In the genomic region with DNA sequence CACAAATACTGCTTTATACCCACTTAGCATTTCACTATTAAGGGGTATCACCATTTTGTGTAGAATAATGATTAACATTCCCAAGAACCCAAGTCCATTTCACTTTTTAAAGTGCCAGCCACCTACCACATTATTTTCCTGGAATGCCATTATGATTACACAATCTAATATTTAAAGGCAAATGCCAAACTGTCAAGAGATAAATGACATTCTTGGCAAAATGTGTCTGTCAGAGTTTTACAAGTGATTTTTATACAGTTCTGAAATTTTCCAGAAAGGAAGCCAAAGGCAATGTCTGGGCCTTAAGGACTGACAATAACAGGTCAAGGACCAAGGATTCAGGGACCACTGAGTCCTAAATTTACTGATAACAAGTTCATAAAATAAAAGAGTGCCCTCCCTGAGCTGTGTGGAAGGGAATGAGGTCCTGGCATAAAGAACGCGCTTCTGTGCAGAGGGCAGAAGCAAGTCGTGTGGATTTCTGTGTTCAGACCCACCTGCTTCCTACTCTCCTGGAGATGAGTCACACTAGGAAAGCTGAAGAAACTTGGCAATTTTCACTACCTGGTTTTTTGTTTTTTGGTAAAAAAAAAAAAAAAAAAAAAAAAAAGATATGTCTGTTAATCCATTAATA, we compare ENCODE assay signal across 27 cellular contexts.
DNase-seq lines count a peak whose midpoint lies in the region; ATAC-seq, FAIRE-seq and TF ChIP-seq lines count a peak whose summit lies in the region.
"Had no signal": no experiment of that assay in that cellular context is flagged by ENCODE, and none has a peak within 500 bp of the region (broad histone marks: within the 10 kb centered on the region; RNA-seq: fewer than 3 reads in every experiment).

No MANE protein-coding gene starts in this region.

- CTCF ChIA-PET in Calu3 (lab: Charles Lee) = interaction anchor here (0.6 to 1.3 kb wide), 4 partner anchors 63 to 229 kb away, joined by 3 to 9 read pairs (median 4); no protein-coding TSS in a partner anchor
- CTCF ChIA-PET in WTC11 (lab: Charles Lee) = interaction anchor here (0.6 to 1.3 kb wide), 5 partner anchors 15 to 1032 kb away, joined by 3 to 5 read pairs (median 3); no protein-coding TSS in a partner anchor

- H3K36me3 Mint-ChIP-seq in Calu3 (ENCODE audit: insufficient read depth, unreplicated experiment) = peaks cover 15% of the 10 kb centered on the region
- peaks cover 3% of the 10 kb centered on the region; the same call in 1 of the 2 replicates for H3K36me3 Mint-ChIP-seq in WTC11
- H3K36me3 Mint-ChIP-seq: activated naive CD8-positive, alpha-beta T cell treated with anti-CD3 and anti-CD28 coated beads for 36 hours had no signal

- H3K4me1 Mint-ChIP-seq in Calu3 (ENCODE audit: low read depth, unreplicated experiment) (peaks cover 21% of the 10 kb centered on the region), WTC11 (peaks cover 28% of the 10 kb centered on the region)

- ATAC-seq in WTC11 (no peak), left cardiac atrium (peak; percentile 38 to 66), pancreas (peak; percentile 76 to 83 (median 79)), upper lobe of right lung (no peak)
- ATAC-seq: activated CD8-positive, alpha-beta T cell treated with anti-CD3 and anti-CD28 coated beads, Interleukin-2, amount 10 ng/mL, durations not matched to agents 7 days and 5 days; activated T-cell treated with anti-CD3 and anti-CD28 coated beads, Interleukin-2, amount 50 U/mL, for 4 hours had no signal

- 18% methylated on average over 3 of the region's 3 CpGs for WGBS in pancreas, 2 donors

- H3K4me3 Mint-ChIP-seq in Calu3 (ENCODE audit: low read depth, unreplicated experiment) (no peak overlapping the region), WTC11 (no peak overlapping the region)
- H3K4me3 Mint-ChIP-seq: activated CD8-positive, alpha-beta T cell treated with anti-CD3 and anti-CD28 coated beads, Interleukin-2, amount 10 ng/mL, durations not matched to agents 7 days and 5 days; activated naive CD8-positive, alpha-beta T cell treated with anti-CD3 and anti-CD28 coated beads for 36 hours; activated T-cell treated with anti-CD3 and anti-CD28 coated beads, Interleukin-2, amount 50 U/mL, for 4 hours; CD4-positive, CD25-positive, alpha-beta regulatory T cell had no signal

- H3K36me3 ChIP-seq in pancreas = no peaks in the 10 kb centered on the region
- no peaks in the 10 kb centered on the region for H3K36me3 ChIP-seq in upper lobe of right lung
- H3K36me3 ChIP-seq: Peyer's patch, vagina had no signal

- H3K27ac ChIP-seq in pancreas (peak overlapping the region in 3 of 4 donors; percentile 30 to 63 (median 62)), upper lobe of right lung (no peak overlapping the region)
- H3K27ac ChIP-seq: brain microvascular endothelial cell, HL-60, Peyer's patch, SK-N-MC, vagina had no signal

- no peaks in the 10 kb centered on the region for H3K27me3 Mint-ChIP-seq in Calu3 (ENCODE audit: unreplicated experiment)
- H3K27me3 Mint-ChIP-seq in WTC11 (ENCODE audit: low read depth) = no peaks in the 10 kb centered on the region
- H3K27me3 Mint-ChIP-seq: activated naive CD8-positive, alpha-beta T cell treated with anti-CD3 and anti-CD28 coated beads for 36 hours; CD4-positive, CD25-positive, alpha-beta regulatory T cell had no signal

- H3K27ac Mint-ChIP-seq in Calu3 (ENCODE audit: unreplicated experiment) (peak overlapping the region; percentile 42), WTC11 (0 out of 2 replicates have a peak overlapping the region, but pooled peaks have one; percentile 28)
- H3K27ac Mint-ChIP-seq: activated CD8-positive, alpha-beta T cell treated with anti-CD3 and anti-CD28 coated beads, Interleukin-2, amount 10 ng/mL, durations not matched to agents 7 days and 5 days; activated naive CD8-positive, alpha-beta T cell treated with anti-CD3 and anti-CD28 coated beads for 36 hours; CD4-positive, CD25-positive, alpha-beta regulatory T cell had no signal

- H3K4me1 ChIP-seq in pancreas = peaks cover 31 to 45% (median 37%) of the 10 kb centered on the region in 3 donors
- H3K4me1 ChIP-seq in upper lobe of right lung = peaks cover 14% of the 10 kb centered on the region
- H3K4me1 ChIP-seq: Peyer's patch had no signal

- no peak for FAIRE-seq in pancreas (lab: Jason Lieb, UNC)
- FAIRE-seq: small intestine had no signal

- H3K9me3 Mint-ChIP-seq in Calu3 (ENCODE audit: low read depth, unreplicated experiment) (no peaks in the 10 kb centered on the region), WTC11 (no peaks in the 10 kb centered on the region)
- H3K9me3 Mint-ChIP-seq: activated naive CD8-positive, alpha-beta T cell treated with anti-CD3 and anti-CD28 coated beads for 36 hours; activated T-cell treated with anti-CD3 and anti-CD28 coated beads, Interleukin-2, amount 50 U/mL, for 4 hours; CD4-positive, CD25-positive, alpha-beta regulatory T cell had no signal

- DNase-seq in Calu3 = no peak
- DNase-seq in WTC11 (ENCODE audit: low spot score) = no peak
- no peak for DNase-seq in left cardiac atrium
- DNase-seq in pancreas = peak in 1 of 6 donors; percentile 57
- DNase-seq in stimulated activated CD4-positive, alpha-beta T cell treated with anti-CD3 and anti-CD28 coated beads, Interleukin-2, amount 100 ng/mL, for 48 hours = no peak
- DNase-seq in NCI-H2081 (lab: John Stamatoyannopoulos, UW) = no peak
- no peak for DNase-seq in mesenteric fat pad (ENCODE audit: low spot score)
- DNase-seq in upper lobe of right lung = no peak
- DNase-seq: activated CD8-positive, alpha-beta T cell treated with anti-CD3 and anti-CD28 coated beads, Interleukin-2, amount 10 ng/mL, durations not matched to agents 7 days and 5 days; activated naive CD8-positive, alpha-beta T cell treated with anti-CD3 and anti-CD28 coated beads for 36 hours; activated T-cell treated with anti-CD3 and anti-CD28 coated beads, Interleukin-2, amount 50 U/mL, for 4 hours; brain microvascular endothelial cell; CD4-positive, CD25-positive, alpha-beta regulatory T cell; DMS153; foreskin fibroblast; KBM-7; MV-4-11; NCI-H1930; NCI-H446 treated with DMSO at 0.1 percent for 48 hours; Peyer's patch; small intestine; stimulated activated CD4-positive, alpha-beta T cell treated with anti-CD3 and anti-CD28 coated beads, Interleukin-4, amount 100 ng/mL, for 24 hours; stomach; T-helper 9 cell had no signal

- intact Hi-C loops in Calu3 (cut with micrococcal nuclease; ENCODE audit: unreplicated experiment) (loop anchor here (5.0 kb wide), 1 partner anchor 34 kb away; no protein-coding TSS in a partner anchor), left cardiac atrium (cut with DNase I) (no loop called here), pancreas (cut with DNase I) (no loop called here), upper lobe of right lung (cut with DNase I) (no loop called here)

- H3K4me3 ChIP-seq in pancreas (no peak overlapping the region), upper lobe of right lung (no peak overlapping the region)
- H3K4me3 ChIP-seq: Peyer's patch, SK-N-MC, stomach, vagina had no signal

- H3K9me3 ChIP-seq in pancreas (no peaks in the 10 kb centered on the region), upper lobe of right lung (no peaks in the 10 kb centered on the region)
- H3K9me3 ChIP-seq: Peyer's patch, stomach, vagina had no signal

- TF ChIP-seq CTCF in Calu3 (IDR thresholded peaks at IDR 0.05; ENCODE audit: unreplicated experiment) (no peak), WTC11 (IDR thresholded peaks at IDR 0.05) (no peak), pancreas (IDR thresholded peaks at IDR 0.05) (no peak), upper lobe of right lung (IDR thresholded peaks at IDR 0.05) (no peak)

- POLR2A ChIA-PET in WTC11 (lab: Charles Lee) = interaction anchor here (0.6 kb wide), 1 partner anchor 35 kb away, joined by 3 read pairs; no protein-coding TSS in a partner anchor

- no TSS peak for BruUV-seq in Calu3 (replicated peaks; lab: Mats Ljungman, UMichigan)

- H3K27me3 ChIP-seq in pancreas (no peaks in the 10 kb centered on the region), upper lobe of right lung (no peaks in the 10 kb centered on the region)
- H3K27me3 ChIP-seq: brain microvascular endothelial cell, Peyer's patch, stomach, vagina had no signal

TF ChIP-seq in WTC11, 78 proteins besides CTCF, POLR2A, EP300 and RAD21 (continues in another document):
- TF ChIP-seq, protein P1, sequence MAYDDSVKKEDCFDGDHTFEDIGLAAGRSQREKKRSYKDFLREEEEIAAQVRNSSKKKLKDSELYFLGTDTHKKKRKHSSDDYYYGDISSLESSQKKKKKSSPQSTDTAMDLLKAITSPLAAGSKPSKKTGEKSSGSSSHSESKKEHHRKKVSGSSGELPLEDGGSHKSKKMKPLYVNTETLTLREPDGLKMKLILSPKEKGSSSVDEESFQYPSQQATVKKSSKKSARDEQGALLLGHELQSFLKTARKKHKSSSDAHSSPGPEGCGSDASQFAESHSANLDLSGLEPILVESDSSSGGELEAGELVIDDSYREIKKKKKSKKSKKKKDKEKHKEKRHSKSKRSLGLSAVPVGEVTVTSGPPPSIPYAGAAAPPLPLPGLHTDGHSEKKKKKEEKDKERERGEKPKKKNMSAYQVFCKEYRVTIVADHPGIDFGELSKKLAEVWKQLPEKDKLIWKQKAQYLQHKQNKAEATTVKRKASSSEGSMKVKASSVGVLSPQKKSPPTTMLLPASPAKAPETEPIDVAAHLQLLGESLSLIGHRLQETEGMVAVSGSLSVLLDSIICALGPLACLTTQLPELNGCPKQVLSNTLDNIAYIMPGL (CRISPR knock-in tag; IDR thresholded peaks at IDR 0.05) = no peak

Comparison
In these comparisons a context has a peak if more than half of its experiments do, and no peak if none do; other contexts are left out.
1. ATAC-seq: peak in left cardiac atrium (2 of 2) and pancreas (4 of 4); none in WTC11 (single experiment) and upper lobe of right lung (single experiment).